25 cellular contexts compared by ENCODE assay signal in genomic region chr7:151274376-151274760, GRCh38. TPM values are rescaled to one million over a fixed set of nuclear protein-coding genes. Genes with fewer than 3 reads are reported as not detected.
DNase-seq lines count a peak whose midpoint lies in the region; ATAC-seq, FAIRE-seq and TF ChIP-seq lines count a peak whose summit lies in the region.
"Had no signal": no experiment of that assay in that cellular context is flagged by ENCODE, and none has a peak within 500 bp of the region (broad histone marks: within the 10 kb centered on the region; RNA-seq: fewer than 3 reads in every experiment).

No MANE protein-coding gene starts in this region.

- H2AFZ ChIP-seq in K562 (ENCODE audit: low read depth, low read length), result no peak overlapping the region

- WGBS in K562 (ENCODE audit: insufficient coverage, low coverage, missing lambda C conversion rate), result 14% methylated on average over 9 of the region's 9 CpGs
- 89 to 90% methylated on average over 8 to 9 of the region's 9 CpGs for WGBS in tibial nerve, 2 donors
- 45 to 52% methylated on average over 9 of the region's 9 CpGs for WGBS in lower leg skin, 2 donors

- POLR2A ChIA-PET in K562 (lab: Yijun Ruan, JAX), result interaction anchor here (0.6 to 1.4 kb wide), 5 partner anchors 7 to 223 kb away, joined by 3 to 4 read pairs (median 3); no protein-coding TSS in a partner anchor
- POLR2A ChIA-PET in activated CD4-positive, alpha-beta T cell treated with anti-CD3 and anti-CD28 coated beads, Interleukin-2, amount 10 ng/mL, durations not matched to agents 7 days and 5 days (lab: Charles Lee), result no interaction called here

- H3K4me1 Mint-ChIP-seq in stimulated activated naive CD8-positive, alpha-beta T cell treated with anti-CD3 and anti-CD28 coated beads, Interleukin-15, Interleukin-2, amounts not matched to agents 100 ng/mL and 50 ng/mL, for 24 hours (ENCODE audit: low read depth), result peaks cover 19% of the 10 kb centered on the region
- peaks cover 31% of the 10 kb centered on the region for H3K4me1 Mint-ChIP-seq in nephron
- peaks cover 23% of the 10 kb centered on the region for H3K4me1 Mint-ChIP-seq in activated CD4-positive, alpha-beta T cell treated with anti-CD3 and anti-CD28 coated beads, Interleukin-2, amount 10 ng/mL, durations not matched to agents 7 days and 5 days

- H3K4me3 ChIP-seq in K562 (no peak overlapping the region), tibial nerve (no peak overlapping the region), lower leg skin (ENCODE audit: low read depth, poor library complexity, severe bottlenecking) (no peak overlapping the region)
- H3K4me3 ChIP-seq: cardiac muscle cell, coronary artery, lower lobe of right lung, stomach, tibial artery had no signal

- peaks cover 17% of the 10 kb centered on the region for H4K20me1 ChIP-seq in K562 (replicated peaks; ENCODE audit: control insufficient read depth, insufficient read depth, low read length)

- FAIRE-seq in K562 (lab: Jason Lieb, UNC), result peak; percentile 15

- H3K27ac ChIP-seq in K562 (ENCODE audit: extremely low read depth, low read depth, low read length), result no peak overlapping the region
- no peak overlapping the region for H3K27ac ChIP-seq in tibial nerve
- H3K27ac ChIP-seq: cardiac muscle cell, coronary artery, lower lobe of right lung, tibial artery, VCaP had no signal

- H3K27ac Mint-ChIP-seq in stimulated activated naive CD8-positive, alpha-beta T cell treated with anti-CD3 and anti-CD28 coated beads, Interleukin-15, Interleukin-2, amounts not matched to agents 100 ng/mL and 50 ng/mL, for 24 hours, result peak overlapping the region; percentile 65
- peak overlapping the region in 1 of 3 experiments; percentile 38 for H3K27ac Mint-ChIP-seq in nephron
- H3K27ac Mint-ChIP-seq in activated CD4-positive, alpha-beta T cell treated with anti-CD3 and anti-CD28 coated beads, Interleukin-2, amount 10 ng/mL, durations not matched to agents 7 days and 5 days, result no peak overlapping the region
- H3K27ac Mint-ChIP-seq: activated naive CD4-positive, alpha-beta T cell treated with anti-CD3 and anti-CD28 coated beads, Interleukin-2, amount 10 ng/mL, durations not matched to agents 7 days and 5 days had no signal

- no peaks in the 10 kb centered on the region for H3K79me2 ChIP-seq in K562 (ENCODE audit: control insufficient read depth, insufficient read depth, low read length)

- DNase-seq in stimulated activated naive CD8-positive, alpha-beta T cell treated with anti-CD3 and anti-CD28 coated beads, Interleukin-15, Interleukin-2, amounts not matched to agents 100 U/mL and 50 U/mL, for 24 hours, result no peak
- no peak for DNase-seq in K562 (ENCODE audit: extremely low read depth in 1 of 4, low spot score in 3 of 4)
- no peak for DNase-seq in tibial nerve (ENCODE audit: low spot score in 2 of 2)
- no peak for DNase-seq in lower leg skin (ENCODE audit: low spot score in 2 of 2)
- DNase-seq in amygdala (lab: John Stamatoyannopoulos, UW), result no peak
- no peak for DNase-seq in activated CD4-positive, alpha-beta T cell treated with anti-CD3 and anti-CD28 coated beads, Interleukin-2, amount 10 ng/mL, durations not matched to agents 7 days and 5 days
- DNase-seq: ACHN; activated CD4-positive, alpha-beta T cell treated with anti-CD3 and anti-CD28 coated beads, Interleukin-2, amount 50 U/mL, for 48 hours; activated naive CD4-positive, alpha-beta T cell treated with anti-CD3 and anti-CD28 coated beads, Interleukin-2, amount 10 ng/mL, durations not matched to agents 7 days and 5 days; effector memory CD8-positive, alpha-beta T cell; KG1; kidney glomerular epithelial cell; lower lobe of right lung; MM.1S; NCI-H2029; NCI-H2227 treated with DMSO at 0.1 percent for 48 hours; NCI-H526 treated with DMSO at 0.1 percent for 48 hours; occipital lobe; stomach; tibial artery had no signal

- no peak for TF ChIP-seq RAD21 in K562 (CRISPR knock-in tag; conservative IDR thresholded peaks at IDR 0.05 in 1 of 2, IDR thresholded peaks at IDR 0.05 in 1 of 2)

- H3K9me3 ChIP-seq in K562 (replicated peaks; ENCODE audit: control insufficient read depth, insufficient read depth, low read depth, low read length), result no peaks in the 10 kb centered on the region
- no peaks in the 10 kb centered on the region for H3K9me3 ChIP-seq in tibial nerve
- H3K9me3 ChIP-seq: lower lobe of right lung, stomach, tibial artery had no signal

- CTCF ChIA-PET in K562 (lab: Yijun Ruan, JAX; ENCODE audit: low intra/inter-chr PET ratio), result interaction anchor here (0.5 kb wide), 1 partner anchor 869 kb away, joined by 3 read pairs; no protein-coding TSS in a partner anchor
- CTCF ChIA-PET in activated CD4-positive, alpha-beta T cell treated with anti-CD3 and anti-CD28 coated beads, Interleukin-2, amount 10 ng/mL, durations not matched to agents 7 days and 5 days (lab: Charles Lee), result interaction anchor here (0.9 to 1.2 kb wide), 4 partner anchors 22 to 41 kb away, joined by 3 read pairs; no protein-coding TSS in a partner anchor

- peaks cover 4% of the 10 kb centered on the region for H3K27me3 Mint-ChIP-seq in stimulated activated naive CD8-positive, alpha-beta T cell treated with anti-CD3 and anti-CD28 coated beads, Interleukin-15, Interleukin-2, amounts not matched to agents 100 ng/mL and 50 ng/mL, for 24 hours
- H3K27me3 Mint-ChIP-seq in nephron (ENCODE audit: low read depth), result peaks cover 25% of the 10 kb centered on the region
- H3K27me3 Mint-ChIP-seq in activated CD4-positive, alpha-beta T cell treated with anti-CD3 and anti-CD28 coated beads, Interleukin-2, amount 10 ng/mL, durations not matched to agents 7 days and 5 days, result peaks cover 12% of the 10 kb centered on the region

- H3K4me1 ChIP-seq in K562 (replicated peaks in 1 of 2; ENCODE audit: control insufficient read depth in 2 of 2, insufficient read depth in 2 of 2, low read length in 2 of 2), result peaks cover 11 to 44% of the 10 kb centered on the region in 2 experiments; a peak in 4 of 5 replicates
- peaks cover 0 to 49% (median 20%) of the 10 kb centered on the region in 4 donors for H3K4me1 ChIP-seq in tibial nerve

- no peaks in the 10 kb centered on the region for H3K36me3 Mint-ChIP-seq in stimulated activated naive CD8-positive, alpha-beta T cell treated with anti-CD3 and anti-CD28 coated beads, Interleukin-15, Interleukin-2, amounts not matched to agents 100 ng/mL and 50 ng/mL, for 24 hours (ENCODE audit: low read depth)
- no peaks in the 10 kb centered on the region for H3K36me3 Mint-ChIP-seq in nephron (ENCODE audit: low read depth)
- no peaks in the 10 kb centered on the region for H3K36me3 Mint-ChIP-seq in activated CD4-positive, alpha-beta T cell treated with anti-CD3 and anti-CD28 coated beads, Interleukin-2, amount 10 ng/mL, durations not matched to agents 7 days and 5 days (ENCODE audit: low read depth)
- H3K36me3 Mint-ChIP-seq: activated naive CD4-positive, alpha-beta T cell treated with anti-CD3 and anti-CD28 coated beads, Interleukin-2, amount 10 ng/mL, durations not matched to agents 7 days and 5 days had no signal

- H3K27me3 ChIP-seq in K562 (ENCODE audit: control insufficient read depth in 2 of 2, insufficient read depth in 2 of 2, low read length in 2 of 2), result peaks cover 29 to 84% of the 10 kb centered on the region in 2 experiments
- H3K27me3 ChIP-seq in tibial nerve, result no peaks in the 10 kb centered on the region
- H3K27me3 ChIP-seq: cardiac muscle cell had no signal

- TF ChIP-seq POLR2A in K562 (conservative IDR thresholded peaks at IDR 0.05), result no peak
- no peak for TF ChIP-seq POLR2A in tibial nerve (IDR thresholded peaks at IDR 0.05)
- TF ChIP-seq POLR2A in lower leg skin (IDR thresholded peaks at IDR 0.05), result no peak

- intact Hi-C loops in K562 (cut with micrococcal nuclease), result no loop called here
- intact Hi-C loops in lower leg skin (cut with DNase I; ENCODE audit: low total_unique reads), result no loop called here

- TF ChIP-seq CTCF in K562 (IDR thresholded peaks at IDR 0.05 in 2 of 3, conservative IDR thresholded peaks at IDR 0.05 in 1 of 3; ENCODE audit: insufficient read depth in 2 of 3, low read depth in 1 of 3, low read length in 3 of 3), result no peak
- no peak for TF ChIP-seq CTCF in nephron (IDR thresholded peaks at IDR 0.05; ENCODE audit: unreplicated experiment in 3 of 3)
- no peak for TF ChIP-seq CTCF in tibial nerve (IDR thresholded peaks at IDR 0.05)
- no peak for TF ChIP-seq CTCF in lower leg skin (IDR thresholded peaks at IDR 0.05)

- H3K4me2 ChIP-seq in K562 (ENCODE audit: insufficient read depth, low read length), result no peak overlapping the region

- no peak for TF ChIP-seq EP300 in K562 (IDR thresholded peaks at IDR 0.05; ENCODE audit: low read length)
- no peak for TF ChIP-seq EP300 in tibial nerve (IDR thresholded peaks at IDR 0.05)

- in situ Hi-C loops in K562 (cut with MboI), result no loop called here

- ATAC-seq in stimulated activated naive CD8-positive, alpha-beta T cell treated with anti-CD3 and anti-CD28 coated beads, Interleukin-15, Interleukin-2, amounts not matched to agents 100 U/mL and 50 U/mL, for 24 hours, result no peak
- ATAC-seq in K562, result no peak
- ATAC-seq: effector memory CD8-positive, alpha-beta T cell had no signal

- no peak overlapping the region; a peak in 1 of 4 replicates for H3K9ac ChIP-seq in K562 (ENCODE audit: insufficient read depth in 1 of 2, low read depth in 2 of 2, low read length in 2 of 2)

- no peak overlapping the region for H3K4me3 Mint-ChIP-seq in stimulated activated naive CD8-positive, alpha-beta T cell treated with anti-CD3 and anti-CD28 coated beads, Interleukin-15, Interleukin-2, amounts not matched to agents 100 ng/mL and 50 ng/mL, for 24 hours
- peak overlapping the region; percentile 31 to 70 (median 66) for H3K4me3 Mint-ChIP-seq in nephron
- H3K4me3 Mint-ChIP-seq in activated CD4-positive, alpha-beta T cell treated with anti-CD3 and anti-CD28 coated beads, Interleukin-2, amount 10 ng/mL, durations not matched to agents 7 days and 5 days, result no peak overlapping the region

- no TSS peak for BruUV-seq in K562 (replicated peaks; lab: Mats Ljungman, UMichigan)

- no peaks in the 10 kb centered on the region for H3K36me3 ChIP-seq in K562 (ENCODE audit: control insufficient read depth, insufficient read depth, low read length)
- H3K36me3 ChIP-seq in tibial nerve, result peaks cover 0 to 17% (median 0%) of the 10 kb centered on the region in 3 donors
- H3K36me3 ChIP-seq: cardiac muscle cell, lower lobe of right lung, tibial artery had no signal

- H3K9me3 Mint-ChIP-seq in stimulated activated naive CD8-positive, alpha-beta T cell treated with anti-CD3 and anti-CD28 coated beads, Interleukin-15, Interleukin-2, amounts not matched to agents 100 ng/mL and 50 ng/mL, for 24 hours, result no peaks in the 10 kb centered on the region
- H3K9me3 Mint-ChIP-seq in nephron, result no peaks in the 10 kb centered on the region
- no peaks in the 10 kb centered on the region for H3K9me3 Mint-ChIP-seq in activated CD4-positive, alpha-beta T cell treated with anti-CD3 and anti-CD28 coated beads, Interleukin-2, amount 10 ng/mL, durations not matched to agents 7 days and 5 days
- H3K9me3 Mint-ChIP-seq: activated naive CD4-positive, alpha-beta T cell treated with anti-CD3 and anti-CD28 coated beads, Interleukin-2, amount 10 ng/mL, durations not matched to agents 7 days and 5 days; effector memory CD8-positive, alpha-beta T cell had no signal

- H3K9me1 ChIP-seq in K562 (ENCODE audit: control insufficient read depth, insufficient read depth, low read length), result peaks cover 6% of the 10 kb centered on the region

RNA-seq across cellular contexts. Expression of gene SMARCD3, which starts 25.9 kb away (rescaled TPM):
- 10.6 and 29.3 TPM in 2 replicates for total RNA-seq in K562 (2011; cell fraction: chromatin; rRNA removed; ENCODE audit: low replicate concordance)
- total RNA-seq in K562 (2011; cell fraction: nucleolus; rRNA removed), result 11.1 and 13.0 TPM in 2 replicates
- 9.4 and 19.5 TPM in 2 replicates for total RNA-seq in K562 (2011; cell fraction: nucleoplasm; rRNA removed)
- total RNA-seq in K562 (2014; rRNA removed) (2.2 and 2.9 TPM in 2 replicates), K562 (2014; rRNA removed; fragmentation: Illumina TruSeq; extraction: Trizol) (1.2 and 1.3 TPM in 2 replicates), K562 (2015; rRNA removed; fragmentation: Illumina TruSeq; extraction: Trizol) (1.5 and 1.8 TPM in 2 replicates), K562 (2021) (2.3 and 3.6 TPM in 2 replicates), tibial nerve (10 to 100 TPM; 55.5 to 97.2 (median 77.3) TPM), lower leg skin (10 to 100 TPM in 3 of 4 donors, 1 to 10 TPM in 1; 4.8 to 19.8 (median 13.5) TPM)
- polyA plus RNA-seq in K562 (2011; rRNA removed) (2.7 and 4.6 TPM in 2 replicates), K562 (2014; fragmentation: Illumina TruSeq; extraction: Trizol) (1.9 and 2.6 TPM in 2 replicates), K562 (2014; fragmentation: Nextera tagmentation; extraction: Ambion mirVana) (under 1 TPM; 0.43 to 0.46 TPM), K562 (2014; rRNA removed) (2.6 and 3.0 TPM in 2 replicates)
- 3.2 and 4.4 TPM in 2 replicates for polyA plus RNA-seq in K562 (2011; cell fraction: cytosol; rRNA removed)
- polyA plus RNA-seq in K562 (2011; cell fraction: nucleus; rRNA removed), result 26.3 and 28.4 TPM in 2 replicates
- polyA plus RNA-seq in K562 (2012), result 6.9 and 15.2 TPM in 2 replicates
- 1.2 and 1.3 TPM in 2 replicates for polyA minus RNA-seq in K562 (2011; rRNA and poly(A)+ RNA removed)
- 1.9 and 2.6 TPM in 2 replicates for polyA minus RNA-seq in K562 (2011; cell fraction: cytosol; rRNA and poly(A)+ RNA removed)
- polyA minus RNA-seq in K562 (2011; cell fraction: nucleus; rRNA and poly(A)+ RNA removed), result 3.0 and 3.2 TPM in 2 replicates
- total RNA-seq in activated CD4-positive, alpha-beta T cell treated with anti-CD3 and anti-CD28 coated beads, Interleukin-2, amount 10 ng/mL, durations not matched to agents 7 days and 5 days, result 1 to 10 TPM; 2.0 to 2.5 TPM

RNA-seq across cellular contexts. Expression of gene CHPF2, which starts 42.1 kb away (rescaled TPM):
- total RNA-seq in K562 (2011; cell fraction: chromatin; rRNA removed; ENCODE audit: low replicate concordance), result 109 and 238 TPM in 2 replicates
- total RNA-seq in K562 (2011; cell fraction: nucleolus; rRNA removed), result 182 and 210 TPM in 2 replicates
- 98.1 and 129 TPM in 2 replicates for total RNA-seq in K562 (2011; cell fraction: nucleoplasm; rRNA removed)
- total RNA-seq in K562 (2014; rRNA removed), result 18.8 and 21.4 TPM in 2 replicates
- total RNA-seq in K562 (2014; rRNA removed; fragmentation: Illumina TruSeq; extraction: Trizol), result 6.1 and 7.1 TPM in 2 replicates
- total RNA-seq in K562 (2015; rRNA removed; fragmentation: Illumina TruSeq; extraction: Trizol), result 12.0 and 13.1 TPM in 2 replicates
- 29.7 and 32.8 TPM in 2 replicates for total RNA-seq in K562 (2021)
- polyA plus RNA-seq in K562 (2011; rRNA removed), result 10.5 and 14.3 TPM in 2 replicates
- 10.5 and 18.5 TPM in 2 replicates for polyA plus RNA-seq in K562 (2011; cell fraction: cytosol; rRNA removed)
- polyA plus RNA-seq in K562 (2011; cell fraction: nucleus; rRNA removed), result 112 and 142 TPM in 2 replicates
- 13.7 and 35.4 TPM in 2 replicates for polyA plus RNA-seq in K562 (2012)
- 8.4 and 10.8 TPM in 2 replicates for polyA plus RNA-seq in K562 (2014; fragmentation: Illumina TruSeq; extraction: Trizol)
- polyA plus RNA-seq in K562 (2014; fragmentation: Nextera tagmentation; extraction: Ambion mirVana), result under 1 TPM; 0.08 to 0.24 TPM
- polyA plus RNA-seq in K562 (2014; rRNA removed), result 17.8 and 18.3 TPM in 2 replicates
- polyA minus RNA-seq in K562 (2011; rRNA and poly(A)+ RNA removed), result 16.5 and 17.8 TPM in 2 replicates
- 16.9 and 19.6 TPM in 2 replicates for polyA minus RNA-seq in K562 (2011; cell fraction: cytosol; rRNA and poly(A)+ RNA removed)
- 86.3 and 114 TPM in 2 replicates for polyA minus RNA-seq in K562 (2011; cell fraction: nucleus; rRNA and poly(A)+ RNA removed)
- 10 to 100 TPM; 34.5 to 58.5 (median 40.2) TPM for total RNA-seq in tibial nerve
- 10 to 100 TPM; 15.4 to 32.2 (median 26.7) TPM for total RNA-seq in lower leg skin
- 10 to 100 TPM; 40.7 to 42.3 TPM for total RNA-seq in activated CD4-positive, alpha-beta T cell treated with anti-CD3 and anti-CD28 coated beads, Interleukin-2, amount 10 ng/mL, durations not matched to agents 7 days and 5 days

RNA-seq across cellular contexts. Expression of gene ABCF2, which starts 47.4 kb away (rescaled TPM):
- 65.4 and 103 TPM in 2 replicates for total RNA-seq in K562 (2011; cell fraction: chromatin; rRNA removed; ENCODE audit: low replicate concordance)
- total RNA-seq in K562 (2011; cell fraction: nucleolus; rRNA removed), result 49.7 and 54.7 TPM in 2 replicates
- total RNA-seq in K562 (2011; cell fraction: nucleoplasm; rRNA removed), result 43.1 and 48.4 TPM in 2 replicates
- total RNA-seq in K562 (2014; rRNA removed) (117 and 145 TPM in 2 replicates), K562 (2014; rRNA removed; fragmentation: Illumina TruSeq; extraction: Trizol) (79.5 and 110 TPM in 2 replicates), K562 (2015; rRNA removed; fragmentation: Illumina TruSeq; extraction: Trizol) (113 TPM in 2 replicates), K562 (2021) (122 and 129 TPM in 2 replicates), tibial nerve (10 to 100 TPM; 34.3 to 72.9 (median 34.9) TPM), lower leg skin (100 to 1,000 TPM in 1 of 4 donors, 10 to 100 TPM in 3; 16.4 to 267 (median 29.1) TPM)
- polyA plus RNA-seq in K562 (2011; rRNA removed) (43.1 and 62.1 TPM in 2 replicates), K562 (2014; fragmentation: Illumina TruSeq; extraction: Trizol) (165 and 177 TPM in 2 replicates), K562 (2014; fragmentation: Nextera tagmentation; extraction: Ambion mirVana) (100 to 1,000 TPM; 103 to 224 TPM), K562 (2014; rRNA removed) (88.2 and 97.5 TPM in 2 replicates)
- 54.5 and 89.8 TPM in 2 replicates for polyA plus RNA-seq in K562 (2011; cell fraction: cytosol; rRNA removed)
- 36.6 and 65.1 TPM in 2 replicates for polyA plus RNA-seq in K562 (2011; cell fraction: nucleus; rRNA removed)
- polyA plus RNA-seq in K562 (2012), result 64.0 and 75.1 TPM in 2 replicates
- 49.7 and 116 TPM in 2 replicates for polyA minus RNA-seq in K562 (2011; rRNA and poly(A)+ RNA removed)
- polyA minus RNA-seq in K562 (2011; cell fraction: cytosol; rRNA and poly(A)+ RNA removed), result 23.5 and 52.3 TPM in 2 replicates
- polyA minus RNA-seq in K562 (2011; cell fraction: nucleus; rRNA and poly(A)+ RNA removed), result 17.1 and 26.5 TPM in 2 replicates
- total RNA-seq in activated CD4-positive, alpha-beta T cell treated with anti-CD3 and anti-CD28 coated beads, Interleukin-2, amount 10 ng/mL, durations not matched to agents 7 days and 5 days, result 10 to 100 TPM; 31.7 to 34.3 TPM

Comparison
In these comparisons a context has a peak if more than half of its experiments do, and no peak if none do; other contexts are left out.
1. H3K4me3 Mint-ChIP-seq: peak in nephron (3 of 3); none in stimulated activated naive CD8-positive, alpha-beta T cell treated with anti-CD3 and anti-CD28 coated beads, Interleukin-15, Interleukin-2, amounts not matched to agents 100 ng/mL and 50 ng/mL, for 24 hours (single experiment) and activated CD4-positive, alpha-beta T cell treated with anti-CD3 and anti-CD28 coated beads, Interleukin-2, amount 10 ng/mL, durations not matched to agents 7 days and 5 days (single experiment).